In the genomic region with DNA sequence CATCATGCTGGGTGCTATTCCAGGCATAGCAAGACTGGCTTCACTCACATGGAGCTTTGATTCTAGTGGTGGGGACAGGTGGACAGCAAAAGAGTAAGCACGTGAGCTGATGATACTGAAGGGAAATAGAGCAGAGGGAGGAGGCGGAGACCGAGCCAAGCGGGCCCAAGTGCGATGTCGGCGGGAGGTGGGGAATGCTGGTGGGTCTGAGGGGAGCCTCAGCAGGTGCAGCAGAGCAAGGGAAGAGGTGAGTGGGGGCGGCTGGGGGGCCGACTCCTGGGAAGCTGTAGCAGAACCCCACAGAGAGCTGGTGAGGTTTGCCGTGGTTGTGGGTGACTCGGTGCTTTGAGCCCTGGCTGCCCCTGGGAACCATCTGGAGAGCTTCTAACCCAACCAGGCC, we compare ENCODE assay signal across 1 cellular context.
TF ChIP-seq lines count a peak whose summit lies in the region.

No MANE protein-coding gene starts in this region.

TF ChIP-seq in GM23338, 12 proteins besides CTCF, POLR2A, EP300 and RAD21 (continued from another document):
- TF ChIP-seq, protein P1, sequence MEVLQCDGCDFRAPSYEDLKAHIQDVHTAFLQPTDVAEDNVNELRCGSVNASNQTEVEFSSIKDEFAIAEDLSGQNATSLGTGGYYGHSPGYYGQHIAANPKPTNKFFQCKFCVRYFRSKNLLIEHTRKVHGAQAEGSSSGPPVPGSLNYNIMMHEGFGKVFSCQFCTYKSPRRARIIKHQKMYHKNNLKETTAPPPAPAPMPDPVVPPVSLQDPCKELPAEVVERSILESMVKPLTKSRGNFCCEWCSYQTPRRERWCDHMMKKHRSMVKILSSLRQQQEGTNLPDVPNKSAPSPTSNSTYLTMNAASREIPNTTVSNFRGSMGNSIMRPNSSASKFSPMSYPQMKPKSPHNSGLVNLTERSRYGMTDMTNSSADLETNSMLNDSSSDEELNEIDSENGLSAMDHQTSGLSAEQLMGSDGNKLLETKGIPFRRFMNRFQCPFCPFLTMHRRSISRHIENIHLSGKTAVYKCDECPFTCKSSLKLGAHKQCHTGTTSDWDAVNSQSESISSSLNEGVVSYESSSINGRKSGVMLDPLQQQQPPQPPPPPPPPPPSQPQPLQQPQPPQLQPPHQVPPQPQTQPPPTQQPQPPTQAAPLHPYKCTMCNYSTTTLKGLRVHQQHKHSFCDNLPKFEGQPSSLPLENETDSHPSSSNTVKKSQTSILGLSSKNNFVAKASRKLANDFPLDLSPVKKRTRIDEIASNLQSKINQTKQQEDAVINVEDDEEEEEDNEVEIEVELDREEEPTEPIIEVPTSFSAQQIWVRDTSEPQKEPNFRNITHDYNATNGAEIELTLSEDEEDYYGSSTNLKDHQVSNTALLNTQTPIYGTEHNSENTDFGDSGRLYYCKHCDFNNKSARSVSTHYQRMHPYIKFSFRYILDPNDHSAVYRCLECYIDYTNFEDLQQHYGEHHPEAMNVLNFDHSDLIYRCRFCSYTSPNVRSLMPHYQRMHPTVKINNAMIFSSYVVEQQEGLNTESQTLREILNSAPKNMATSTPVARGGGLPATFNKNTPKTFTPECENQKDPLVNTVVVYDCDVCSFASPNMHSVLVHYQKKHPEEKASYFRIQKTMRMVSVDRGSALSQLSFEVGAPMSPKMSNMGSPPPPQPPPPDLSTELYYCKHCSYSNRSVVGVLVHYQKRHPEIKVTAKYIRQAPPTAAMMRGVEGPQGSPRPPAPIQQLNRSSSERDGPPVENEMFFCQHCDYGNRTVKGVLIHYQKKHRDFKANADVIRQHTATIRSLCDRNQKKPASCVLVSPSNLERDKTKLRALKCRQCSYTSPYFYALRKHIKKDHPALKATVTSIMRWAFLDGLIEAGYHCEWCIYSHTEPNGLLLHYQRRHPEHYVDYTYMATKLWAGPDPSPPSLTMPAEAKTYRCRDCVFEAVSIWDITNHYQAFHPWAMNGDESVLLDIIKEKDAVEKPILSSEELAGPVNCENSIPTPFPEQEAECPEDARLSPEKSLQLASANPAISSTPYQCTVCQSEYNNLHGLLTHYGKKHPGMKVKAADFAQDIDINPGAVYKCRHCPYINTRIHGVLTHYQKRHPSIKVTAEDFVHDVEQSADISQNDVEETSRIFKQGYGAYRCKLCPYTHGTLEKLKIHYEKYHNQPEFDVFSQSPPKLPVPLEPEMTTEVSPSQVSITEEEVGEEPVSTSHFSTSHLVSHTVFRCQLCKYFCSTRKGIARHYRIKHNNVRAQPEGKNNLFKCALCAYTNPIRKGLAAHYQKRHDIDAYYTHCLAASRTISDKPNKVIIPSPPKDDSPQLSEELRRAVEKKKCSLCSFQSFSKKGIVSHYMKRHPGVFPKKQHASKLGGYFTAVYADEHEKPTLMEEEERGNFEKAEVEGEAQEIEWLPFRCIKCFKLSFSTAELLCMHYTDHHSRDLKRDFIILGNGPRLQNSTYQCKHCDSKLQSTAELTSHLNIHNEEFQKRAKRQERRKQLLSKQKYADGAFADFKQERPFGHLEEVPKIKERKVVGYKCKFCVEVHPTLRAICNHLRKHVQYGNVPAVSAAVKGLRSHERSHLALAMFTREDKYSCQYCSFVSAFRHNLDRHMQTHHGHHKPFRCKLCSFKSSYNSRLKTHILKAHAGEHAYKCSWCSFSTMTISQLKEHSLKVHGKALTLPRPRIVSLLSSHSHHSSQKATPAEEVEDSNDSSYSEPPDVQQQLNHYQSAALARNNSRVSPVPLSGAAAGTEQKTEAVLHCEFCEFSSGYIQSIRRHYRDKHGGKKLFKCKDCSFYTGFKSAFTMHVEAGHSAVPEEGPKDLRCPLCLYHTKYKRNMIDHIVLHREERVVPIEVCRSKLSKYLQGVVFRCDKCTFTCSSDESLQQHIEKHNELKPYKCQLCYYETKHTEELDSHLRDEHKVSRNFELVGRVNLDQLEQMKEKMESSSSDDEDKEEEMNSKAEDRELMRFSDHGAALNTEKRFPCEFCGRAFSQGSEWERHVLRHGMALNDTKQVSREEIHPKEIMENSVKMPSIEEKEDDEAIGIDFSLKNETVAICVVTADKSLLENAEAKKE (CRISPR knock-in tag; IDR thresholded peaks at IDR 0.05), result no peak
- TF ChIP-seq ZNF331 (CRISPR knock-in tag; IDR thresholded peaks at IDR 0.05; ENCODE audit: low read depth), result no peak
- TF ChIP-seq, protein P2, sequence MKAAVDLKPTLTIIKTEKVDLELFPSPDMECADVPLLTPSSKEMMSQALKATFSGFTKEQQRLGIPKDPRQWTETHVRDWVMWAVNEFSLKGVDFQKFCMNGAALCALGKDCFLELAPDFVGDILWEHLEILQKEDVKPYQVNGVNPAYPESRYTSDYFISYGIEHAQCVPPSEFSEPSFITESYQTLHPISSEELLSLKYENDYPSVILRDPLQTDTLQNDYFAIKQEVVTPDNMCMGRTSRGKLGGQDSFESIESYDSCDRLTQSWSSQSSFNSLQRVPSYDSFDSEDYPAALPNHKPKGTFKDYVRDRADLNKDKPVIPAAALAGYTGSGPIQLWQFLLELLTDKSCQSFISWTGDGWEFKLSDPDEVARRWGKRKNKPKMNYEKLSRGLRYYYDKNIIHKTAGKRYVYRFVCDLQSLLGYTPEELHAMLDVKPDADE (IDR thresholded peaks at IDR 0.05), result no peak
- no peak for TF ChIP-seq STAT1 (IDR thresholded peaks at IDR 0.05; ENCODE audit: unreplicated experiment)
- TF ChIP-seq POLR2AphosphoS5 (IDR thresholded peaks at IDR 0.05; ENCODE audit: low read depth), result no peak
- no peak for TF ChIP-seq JUNB (IDR thresholded peaks at IDR 0.05; ENCODE audit: unreplicated experiment)
- no peak for TF ChIP-seq EZH2 (IDR thresholded peaks at IDR 0.05; ENCODE audit: low read depth, unreplicated experiment)
- TF ChIP-seq, protein P3, sequence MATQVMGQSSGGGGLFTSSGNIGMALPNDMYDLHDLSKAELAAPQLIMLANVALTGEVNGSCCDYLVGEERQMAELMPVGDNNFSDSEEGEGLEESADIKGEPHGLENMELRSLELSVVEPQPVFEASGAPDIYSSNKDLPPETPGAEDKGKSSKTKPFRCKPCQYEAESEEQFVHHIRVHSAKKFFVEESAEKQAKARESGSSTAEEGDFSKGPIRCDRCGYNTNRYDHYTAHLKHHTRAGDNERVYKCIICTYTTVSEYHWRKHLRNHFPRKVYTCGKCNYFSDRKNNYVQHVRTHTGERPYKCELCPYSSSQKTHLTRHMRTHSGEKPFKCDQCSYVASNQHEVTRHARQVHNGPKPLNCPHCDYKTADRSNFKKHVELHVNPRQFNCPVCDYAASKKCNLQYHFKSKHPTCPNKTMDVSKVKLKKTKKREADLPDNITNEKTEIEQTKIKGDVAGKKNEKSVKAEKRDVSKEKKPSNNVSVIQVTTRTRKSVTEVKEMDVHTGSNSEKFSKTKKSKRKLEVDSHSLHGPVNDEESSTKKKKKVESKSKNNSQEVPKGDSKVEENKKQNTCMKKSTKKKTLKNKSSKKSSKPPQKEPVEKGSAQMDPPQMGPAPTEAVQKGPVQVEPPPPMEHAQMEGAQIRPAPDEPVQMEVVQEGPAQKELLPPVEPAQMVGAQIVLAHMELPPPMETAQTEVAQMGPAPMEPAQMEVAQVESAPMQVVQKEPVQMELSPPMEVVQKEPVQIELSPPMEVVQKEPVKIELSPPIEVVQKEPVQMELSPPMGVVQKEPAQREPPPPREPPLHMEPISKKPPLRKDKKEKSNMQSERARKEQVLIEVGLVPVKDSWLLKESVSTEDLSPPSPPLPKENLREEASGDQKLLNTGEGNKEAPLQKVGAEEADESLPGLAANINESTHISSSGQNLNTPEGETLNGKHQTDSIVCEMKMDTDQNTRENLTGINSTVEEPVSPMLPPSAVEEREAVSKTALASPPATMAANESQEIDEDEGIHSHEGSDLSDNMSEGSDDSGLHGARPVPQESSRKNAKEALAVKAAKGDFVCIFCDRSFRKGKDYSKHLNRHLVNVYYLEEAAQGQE (IDR thresholded peaks at IDR 0.05; ENCODE audit: unreplicated experiment), result no peak
TF ChIP-seq in GM23338: peak in this region for 0.
